8 cellular contexts compared by ENCODE assay signal in the genomic region with DNA sequence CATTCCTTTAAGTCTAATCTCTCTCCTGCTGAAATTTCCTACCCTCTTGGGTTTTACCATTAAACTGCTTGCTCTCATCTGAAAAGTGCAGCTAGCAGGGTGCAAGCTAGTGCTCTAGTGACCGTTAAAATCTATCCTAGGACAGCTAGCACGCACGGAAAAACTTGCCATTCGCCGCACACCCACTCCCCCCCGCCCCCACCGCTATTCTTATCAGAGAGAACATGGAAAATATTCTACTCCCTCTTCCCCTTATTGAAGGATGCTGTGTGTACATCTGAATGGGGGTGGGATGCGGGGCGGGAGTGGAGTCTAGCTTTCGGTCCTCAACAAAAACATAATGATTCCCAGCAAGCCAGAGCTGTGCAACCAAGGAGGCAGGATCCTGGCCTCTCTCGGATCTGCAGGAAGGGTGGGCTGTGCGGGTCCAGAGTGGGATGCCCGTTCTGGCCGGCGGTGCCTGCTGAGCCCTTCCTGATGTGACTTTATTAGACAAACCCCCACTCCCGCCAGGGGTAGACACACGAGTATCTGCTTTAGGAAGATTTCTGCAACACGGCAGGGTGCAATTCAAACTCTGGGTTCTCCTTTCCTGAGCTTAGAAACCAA. TPM values are rescaled to one million over a fixed set of nuclear protein-coding genes. Genes with fewer than 3 reads are reported as not detected.
A peak's percentile ranks its signal among the peaks of the same experiment; 100 is the strongest.
DNase-seq lines count a peak whose midpoint lies in the region; ATAC-seq, FAIRE-seq and TF ChIP-seq lines count a peak whose summit lies in the region.

No MANE protein-coding gene starts in this region.

- peak overlapping the region; percentile 41 to 81 (median 59) for H3K4me3 ChIP-seq in dorsolateral prefrontal cortex
- H3K4me3 ChIP-seq in parathyroid adenoma (ENCODE audit: low read depth, low read length): no peak overlapping the region

- no peaks in the 10 kb centered on the region for H3K36me3 ChIP-seq in parathyroid adenoma (ENCODE audit: control insufficient read depth, insufficient read depth, low read length)

- H3K27ac ChIP-seq in dorsolateral prefrontal cortex: peak overlapping the region in 9 of 59 donors; percentile 11 to 69 (median 41)
- H3K27ac ChIP-seq in parathyroid adenoma: no peak overlapping the region

- no peaks in the 10 kb centered on the region for H3K9me3 ChIP-seq in parathyroid adenoma (ENCODE audit: control insufficient read depth, low read length)

- H3K4me2 ChIP-seq in parathyroid adenoma (ENCODE audit: low read length): peak overlapping the region; percentile 68

- TF ChIP-seq CTCF in dorsolateral prefrontal cortex (IDR thresholded peaks at IDR 0.05 in 54 of 56, conservative IDR thresholded peaks at IDR 0.05 in 2 of 56; ENCODE audit: low read depth in 1 of 56, partially characterized antibody in 56 of 56): no peak
- TF ChIP-seq CTCF in parathyroid adenoma (IDR thresholded peaks at IDR 0.05): no peak

- H3K27me3 ChIP-seq in dorsolateral prefrontal cortex (peaks cover 0 to 75% (median 27%) of the 10 kb centered on the region in 45 donors), parathyroid adenoma (ENCODE audit: control insufficient read depth, insufficient read depth, low read length) (no peaks in the 10 kb centered on the region)

- peak; percentile 5 for FAIRE-seq in GM12891 (lab: Jason Lieb, UNC)

- intact Hi-C loops in dorsolateral prefrontal cortex (cut with DNase I): loop anchor here in 1 of 2 donors (5.0 kb wide), 1 partner anchor 522 kb away; no protein-coding TSS in a partner anchor

- TF ChIP-seq POLR2A in GM12891 (IDR thresholded peaks at IDR 0.05; ENCODE audit: low read depth, low read length): no peak

- ATAC-seq in HG03354 (IDR thresholded peaks at IDR 0.05; ENCODE audit: poor library complexity, severe bottlenecking, unreplicated experiment) (peak; percentile 16), HG02642 (IDR thresholded peaks at IDR 0.05; ENCODE audit: poor library complexity, unreplicated experiment) (no peak)

- no peaks in the 10 kb centered on the region for H3K4me1 ChIP-seq in parathyroid adenoma

- no peak for DNase-seq in GM12891 (ENCODE audit: insufficient read length, low spot score)
- DNase-seq in dorsolateral prefrontal cortex: no peak
- DNase-seq in CD1c-positive myeloid dendritic cell (ENCODE audit: extremely low spot score): no peak
- no peak for DNase-seq in AML-193 (lab: John Stamatoyannopoulos, UW)
- no peak for DNase-seq in stimulated activated CD4-positive, alpha-beta T cell treated with anti-CD3 and anti-CD28 coated beads, Interleukin-4, amount 100 ng/mL, for 1 hour

- no peak overlapping the region for H3K9ac ChIP-seq in parathyroid adenoma

- peak overlapping the region; percentile 48 for H2AFZ ChIP-seq in parathyroid adenoma

- H3K79me2 ChIP-seq in parathyroid adenoma: no peaks in the 10 kb centered on the region

TF ChIP-seq in GM12891, 5 proteins besides CTCF, POLR2A, EP300 and RAD21:
- TF ChIP-seq POU2F2 (IDR thresholded peaks at IDR 0.05; ENCODE audit: low read depth, low read length) (no peak), TAF1 (IDR thresholded peaks at IDR 0.05; ENCODE audit: low read depth, low read length) (no peak), SPI1 (IDR thresholded peaks at IDR 0.05; ENCODE audit: low read depth, low read length) (no peak), PAX5 (IDR thresholded peaks at IDR 0.05; ENCODE audit: insufficient read depth, low read length, severe bottlenecking) (no peak), POLR2AphosphoS5 (IDR thresholded peaks at IDR 0.05; ENCODE audit: low read depth, low read length) (no peak)

RNA-seq across cellular contexts. Expression of a gene that starts 1.1 kb away (rescaled TPM):
- not detected for polyA plus RNA-seq in GM12891 (2012; ENCODE audit: low read depth, missing spikeins)
- total RNA-seq in dorsolateral prefrontal cortex: 10 to 100 TPM in 10 of 120 experiments, 1 to 10 TPM in 110; 2.6 to 12.6 (median 6.8) TPM
